In the genomic region with DNA sequence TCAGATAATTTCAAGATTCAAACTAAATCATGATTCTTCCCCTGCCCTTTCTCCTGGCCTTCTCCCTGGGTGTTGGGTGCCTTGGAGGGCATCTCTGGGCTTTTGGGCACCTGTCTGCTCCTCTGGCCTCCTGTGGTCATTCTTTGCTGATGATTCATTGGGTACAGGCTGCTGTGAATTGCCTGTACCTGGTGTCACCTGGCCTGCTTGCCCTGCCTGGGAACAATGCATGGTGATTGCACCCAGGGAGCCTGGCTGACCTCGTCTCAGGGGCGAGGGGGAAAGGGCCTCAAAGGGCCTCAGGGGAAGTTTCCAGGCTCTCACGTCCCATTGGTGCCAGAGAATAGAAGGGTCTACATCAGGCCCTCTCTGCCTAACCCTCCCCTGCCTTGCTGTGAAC, we compare ENCODE assay signal across 1 cellular context.
TF ChIP-seq lines count a peak whose summit lies in the region.

No MANE protein-coding gene starts in this region.

TF ChIP-seq in HCT116, 20 proteins besides CTCF, POLR2A, EP300 and RAD21:
- TF ChIP-seq EZH2phosphoT487 (IDR thresholded peaks at IDR 0.05; ENCODE audit: borderline replicate concordance): no peak
- TF ChIP-seq, protein P1, sequence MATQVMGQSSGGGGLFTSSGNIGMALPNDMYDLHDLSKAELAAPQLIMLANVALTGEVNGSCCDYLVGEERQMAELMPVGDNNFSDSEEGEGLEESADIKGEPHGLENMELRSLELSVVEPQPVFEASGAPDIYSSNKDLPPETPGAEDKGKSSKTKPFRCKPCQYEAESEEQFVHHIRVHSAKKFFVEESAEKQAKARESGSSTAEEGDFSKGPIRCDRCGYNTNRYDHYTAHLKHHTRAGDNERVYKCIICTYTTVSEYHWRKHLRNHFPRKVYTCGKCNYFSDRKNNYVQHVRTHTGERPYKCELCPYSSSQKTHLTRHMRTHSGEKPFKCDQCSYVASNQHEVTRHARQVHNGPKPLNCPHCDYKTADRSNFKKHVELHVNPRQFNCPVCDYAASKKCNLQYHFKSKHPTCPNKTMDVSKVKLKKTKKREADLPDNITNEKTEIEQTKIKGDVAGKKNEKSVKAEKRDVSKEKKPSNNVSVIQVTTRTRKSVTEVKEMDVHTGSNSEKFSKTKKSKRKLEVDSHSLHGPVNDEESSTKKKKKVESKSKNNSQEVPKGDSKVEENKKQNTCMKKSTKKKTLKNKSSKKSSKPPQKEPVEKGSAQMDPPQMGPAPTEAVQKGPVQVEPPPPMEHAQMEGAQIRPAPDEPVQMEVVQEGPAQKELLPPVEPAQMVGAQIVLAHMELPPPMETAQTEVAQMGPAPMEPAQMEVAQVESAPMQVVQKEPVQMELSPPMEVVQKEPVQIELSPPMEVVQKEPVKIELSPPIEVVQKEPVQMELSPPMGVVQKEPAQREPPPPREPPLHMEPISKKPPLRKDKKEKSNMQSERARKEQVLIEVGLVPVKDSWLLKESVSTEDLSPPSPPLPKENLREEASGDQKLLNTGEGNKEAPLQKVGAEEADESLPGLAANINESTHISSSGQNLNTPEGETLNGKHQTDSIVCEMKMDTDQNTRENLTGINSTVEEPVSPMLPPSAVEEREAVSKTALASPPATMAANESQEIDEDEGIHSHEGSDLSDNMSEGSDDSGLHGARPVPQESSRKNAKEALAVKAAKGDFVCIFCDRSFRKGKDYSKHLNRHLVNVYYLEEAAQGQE (IDR thresholded peaks at IDR 0.05; ENCODE audit: low read depth): no peak
- no peak for TF ChIP-seq CEBPB (IDR thresholded peaks at IDR 0.05; ENCODE audit: low read depth)
- TF ChIP-seq ZNF274 (IDR thresholded peaks at IDR 0.05; ENCODE audit: low read depth, low read length): no peak
- TF ChIP-seq POLR2AphosphoS5 (IDR thresholded peaks at IDR 0.05; ENCODE audit: low read depth, low read length): no peak
- TF ChIP-seq SIN3A (IDR thresholded peaks at IDR 0.05; ENCODE audit: low read depth): no peak
- TF ChIP-seq CBX3 (IDR thresholded peaks at IDR 0.05; ENCODE audit: low read depth): no peak
- no peak for TF ChIP-seq FOSL1 (IDR thresholded peaks at IDR 0.05; ENCODE audit: low read depth)
- TF ChIP-seq, protein P2, sequence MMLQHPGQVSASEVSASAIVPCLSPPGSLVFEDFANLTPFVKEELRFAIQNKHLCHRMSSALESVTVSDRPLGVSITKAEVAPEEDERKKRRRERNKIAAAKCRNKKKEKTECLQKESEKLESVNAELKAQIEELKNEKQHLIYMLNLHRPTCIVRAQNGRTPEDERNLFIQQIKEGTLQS (IDR thresholded peaks at IDR 0.05): no peak
